ENCODE assay signal across 25 cellular contexts in genomic region chr19:10667867-10668266, GRCh38. TPM values are rescaled to one million over a fixed set of nuclear protein-coding genes. Genes with fewer than 3 reads are reported as not detected.
DNase-seq lines count a peak whose midpoint lies in the region; ATAC-seq and TF ChIP-seq lines count a peak whose summit lies in the region.
"Had no signal": no experiment of that assay in that cellular context is flagged by ENCODE, and none has a peak within 500 bp of the region (broad histone marks: within the 10 kb centered on the region; RNA-seq: fewer than 3 reads in every experiment).

No MANE protein-coding gene starts in this region.

- no peak overlapping the region for H3K4ac ChIP-seq in IMR-90 (ENCODE audit: low read depth, low read length)

- peaks cover 10% of the 10 kb centered on the region for H3K4me1 ChIP-seq in IMR-90 (ENCODE audit: control insufficient read depth, insufficient read depth, low read length)

- TF ChIP-seq CTCF in IMR-90 (conservative IDR thresholded peaks at IDR 0.05; ENCODE audit: low read depth, low read length), result no peak

- H3K9ac ChIP-seq in IMR-90 (ENCODE audit: low read depth, low read length), result no peak overlapping the region

- H3K27ac ChIP-seq in IMR-90 (ENCODE audit: insufficient read depth, low read length), result no peak overlapping the region
- H3K27ac ChIP-seq: ascending aorta, left ventricle myocardium inferior, thoracic aorta had no signal

- no peaks in the 10 kb centered on the region for H3K9me3 Mint-ChIP-seq in stimulated activated naive CD8-positive, alpha-beta T cell treated with anti-CD3 and anti-CD28 coated beads, Interleukin-15, Interleukin-2, amounts not matched to agents 100 ng/mL and 50 ng/mL, for 24 hours
- no peaks in the 10 kb centered on the region for H3K9me3 Mint-ChIP-seq in effector memory CD8-positive, alpha-beta T cell
- H3K9me3 Mint-ChIP-seq: CD8-positive, alpha-beta T cell; mesothelial cell of epicardium; nephron had no signal

- H2BK20ac ChIP-seq in IMR-90 (ENCODE audit: low read depth, low read length), result no peak overlapping the region

- no peak for TF ChIP-seq POLR2A in IMR-90 (IDR thresholded peaks at IDR 0.05; ENCODE audit: low read depth, low read length)

- no peak overlapping the region for H4K91ac ChIP-seq in IMR-90 (ENCODE audit: insufficient read depth, low read depth, low read length)

- CTCF ChIA-PET in IMR-90 (lab: Yijun Ruan, JAX), result interaction anchor here (0.9 kb wide), 1 partner anchor 28 kb away, joined by 3 read pairs; no protein-coding TSS in a partner anchor

- no TSS peak for BruUV-seq in IMR-90 (replicated peaks; lab: Mats Ljungman, UMichigan)

- H3K36me3 Mint-ChIP-seq in stimulated activated naive CD8-positive, alpha-beta T cell treated with anti-CD3 and anti-CD28 coated beads, Interleukin-15, Interleukin-2, amounts not matched to agents 100 ng/mL and 50 ng/mL, for 24 hours (ENCODE audit: low read depth), result peaks cover 51% of the 10 kb centered on the region
- peaks cover 57% of the 10 kb centered on the region for H3K36me3 Mint-ChIP-seq in effector memory CD8-positive, alpha-beta T cell (ENCODE audit: insufficient read depth)

- no peak overlapping the region for H2AK9ac ChIP-seq in IMR-90 (replicated peaks; ENCODE audit: low read depth, low read length, poor library complexity)

- TF ChIP-seq RAD21 in IMR-90 (IDR thresholded peaks at IDR 0.05; ENCODE audit: low read length), result no peak

- in situ Hi-C loops in IMR-90 (cut with MboI; ENCODE audit: low sequenced_read_pairs), result no loop called here

- ATAC-seq in stimulated activated naive CD8-positive, alpha-beta T cell treated with anti-CD3 and anti-CD28 coated beads, Interleukin-15, Interleukin-2, amounts not matched to agents 100 U/mL and 50 U/mL, for 24 hours, result no peak
- ATAC-seq in IMR-90 (ENCODE audit: low read depth), result no peak
- peak; percentile 17 for ATAC-seq in effector memory CD8-positive, alpha-beta T cell (replicated peaks)
- ATAC-seq: CD8-positive, alpha-beta T cell; PC-3; sciatic nerve had no signal

- H3K79me1 ChIP-seq in IMR-90 (ENCODE audit: low read depth in 1 of 2, low read length in 2 of 2), result peaks cover 9 to 55% of the 10 kb centered on the region in 2 experiments

- DNase-seq in stimulated activated naive CD8-positive, alpha-beta T cell treated with anti-CD3 and anti-CD28 coated beads, Interleukin-15, Interleukin-2, amounts not matched to agents 100 U/mL and 50 U/mL, for 24 hours, result no peak
- DNase-seq in IMR-90 (no peak), NCI-H2227 treated with DMSO at 0.1 percent for 48 hours (lab: John Stamatoyannopoulos, UW) (no peak), SHP77 treated with DMSO at 0.1 percent for 48 hours (lab: John Stamatoyannopoulos, UW) (no peak)
- DNase-seq in effector memory CD8-positive, alpha-beta T cell, result no peak
- DNase-seq in activated CD4-positive, CD25-positive, alpha-beta regulatory T cell treated with anti-CD3 and anti-CD28 coated beads, Interleukin-2, amount 50 U/mL, for 72 hours, result no peak
- no peak for DNase-seq in stimulated activated CD4-positive, alpha-beta T cell treated with anti-CD3 and anti-CD28 coated beads, Interleukin-4, amount 100 ng/mL, for 24 hours
- DNase-seq: activated CD8-positive, alpha-beta memory T cell treated with anti-CD3 and anti-CD28 coated beads, Interleukin-2, amount 50 U/mL, for 4 hours; CD8-positive, alpha-beta T cell; central memory CD4-positive, alpha-beta T cell; DMS153; erythroblast; hippocampal formation; KG1; left ventricle myocardium inferior; NCI-H2029 treated with DMSO at 0.1 percent for 48 hours; NCI-H446; PC-3; SIG-M5 had no signal

- H2AK5ac ChIP-seq in IMR-90 (ENCODE audit: low read depth, low read length), result no peak overlapping the region

- 0 out of 2 replicates have a peak overlapping the region, but pooled peaks have one; percentile 12 for H3K23ac ChIP-seq in IMR-90 (ENCODE audit: low read depth, low read length)

- POLR2A ChIA-PET in IMR-90 (lab: Charles Lee; ENCODE audit: unreplicated experiment), result no interaction called here

- intact Hi-C loops in IMR-90 (cut with micrococcal nuclease), result no loop called here

- H2BK15ac ChIP-seq in IMR-90 (ENCODE audit: low read depth, low read length), result no peak overlapping the region

- no peak overlapping the region for H3K18ac ChIP-seq in IMR-90 (ENCODE audit: low read depth, low read length)

- H3K36me3 ChIP-seq in IMR-90 (ENCODE audit: control insufficient read depth, insufficient read depth, low read length), result peaks cover 22% of the 10 kb centered on the region

- no peaks in the 10 kb centered on the region for H3K27me3 Mint-ChIP-seq in stimulated activated naive CD8-positive, alpha-beta T cell treated with anti-CD3 and anti-CD28 coated beads, Interleukin-15, Interleukin-2, amounts not matched to agents 100 ng/mL and 50 ng/mL, for 24 hours
- H3K27me3 Mint-ChIP-seq in effector memory CD8-positive, alpha-beta T cell, result no peaks in the 10 kb centered on the region

- no peak overlapping the region for H3K14ac ChIP-seq in IMR-90 (replicated peaks; ENCODE audit: low read depth, low read length)

- no peaks in the 10 kb centered on the region for H3K27me3 ChIP-seq in IMR-90 (ENCODE audit: control insufficient read depth, insufficient read depth, low read length)
- H3K27me3 ChIP-seq: ascending aorta had no signal

- peak overlapping the region; percentile 29 for H3K27ac Mint-ChIP-seq in stimulated activated naive CD8-positive, alpha-beta T cell treated with anti-CD3 and anti-CD28 coated beads, Interleukin-15, Interleukin-2, amounts not matched to agents 100 ng/mL and 50 ng/mL, for 24 hours
- H3K27ac Mint-ChIP-seq in effector memory CD8-positive, alpha-beta T cell, result peak overlapping the region in 1 of 2 donors; percentile 91
- H3K27ac Mint-ChIP-seq: CD8-positive, alpha-beta T cell; mesothelial cell of epicardium; nephron had no signal

- H2BK120ac ChIP-seq in IMR-90 (ENCODE audit: low read depth, low read length), result no peak overlapping the region

- dilution Hi-C loops in IMR-90 (cut with HindIII; ENCODE audit: low sequenced_read_pairs, unreplicated experiment), result no loop called here

- no peak overlapping the region for H3K4me2 ChIP-seq in IMR-90 (ENCODE audit: low read depth, low read length)

- peaks cover 39% of the 10 kb centered on the region for H3K4me1 Mint-ChIP-seq in stimulated activated naive CD8-positive, alpha-beta T cell treated with anti-CD3 and anti-CD28 coated beads, Interleukin-15, Interleukin-2, amounts not matched to agents 100 ng/mL and 50 ng/mL, for 24 hours (ENCODE audit: low read depth)
- H3K4me1 Mint-ChIP-seq in effector memory CD8-positive, alpha-beta T cell (ENCODE audit: low read depth in 2 of 2), result peaks cover 40 to 45% of the 10 kb centered on the region in 2 donors

- H3K9me1 ChIP-seq in IMR-90 (ENCODE audit: insufficient read depth, low read length), result peaks cover 19% of the 10 kb centered on the region

- no peak overlapping the region for H4K8ac ChIP-seq in IMR-90 (ENCODE audit: low read depth in 2 of 2, low read length in 2 of 2)

- H4K20me1 ChIP-seq in IMR-90 (ENCODE audit: insufficient read depth, low read length), result peaks cover 99% of the 10 kb centered on the region

- H2BK5ac ChIP-seq in IMR-90 (ENCODE audit: low read depth, low read length, poor library complexity, severe bottlenecking), result no peak overlapping the region

- no peak overlapping the region for H3K56ac ChIP-seq in IMR-90 (ENCODE audit: extremely low read depth, insufficient read depth, low read length)

- H4K5ac ChIP-seq in IMR-90 (ENCODE audit: low read depth, low read length), result no peak overlapping the region

- H3K4me3 ChIP-seq in IMR-90 (ENCODE audit: insufficient read depth, low read depth, low read length), result no peak overlapping the region
- H3K4me3 ChIP-seq: ascending aorta, left ventricle myocardium inferior, thoracic aorta had no signal

- no CpG with 5 or more reads among the region's 6 CpGs for WGBS in IMR-90 (ENCODE audit: extremely low coverage in 2 of 2, insufficient read length in 1 of 2), 2 experiments

- no peak overlapping the region for H2AFZ ChIP-seq in IMR-90 (replicated peaks; ENCODE audit: low read length, poor library complexity)

- H3K9me3 ChIP-seq in IMR-90 (ENCODE audit: control insufficient read depth, insufficient read depth, low read length), result no peaks in the 10 kb centered on the region
- H3K9me3 ChIP-seq: ascending aorta, left ventricle myocardium inferior, thoracic aorta had no signal

- H3K4me3 Mint-ChIP-seq in stimulated activated naive CD8-positive, alpha-beta T cell treated with anti-CD3 and anti-CD28 coated beads, Interleukin-15, Interleukin-2, amounts not matched to agents 100 ng/mL and 50 ng/mL, for 24 hours, result no peak overlapping the region
- peak overlapping the region; percentile 38 to 61 for H3K4me3 Mint-ChIP-seq in effector memory CD8-positive, alpha-beta T cell
- H3K4me3 Mint-ChIP-seq: CD8-positive, alpha-beta T cell; mesothelial cell of epicardium; nephron had no signal

TF ChIP-seq in IMR-90, 13 proteins besides CTCF, POLR2A, EP300 and RAD21 (continues in another document):
- no peak for TF ChIP-seq MAZ (IDR thresholded peaks at IDR 0.05; ENCODE audit: borderline replicate concordance, low read depth, low read length)
- TF ChIP-seq FOS (IDR thresholded peaks at IDR 0.05; ENCODE audit: low read depth, low read length), result no peak
- TF ChIP-seq MAFK (IDR thresholded peaks at IDR 0.05; ENCODE audit: low read depth, low read length), result no peak
- no peak for TF ChIP-seq NFE2L2 (IDR thresholded peaks at IDR 0.05; ENCODE audit: low read depth, low read length)
- TF ChIP-seq MXI1 (IDR thresholded peaks at IDR 0.05; ENCODE audit: borderline replicate concordance, low read depth, low read length), result no peak
- TF ChIP-seq SMC3 (IDR thresholded peaks at IDR 0.05; ENCODE audit: low read depth, low read length), result no peak
- TF ChIP-seq CEBPB (IDR thresholded peaks at IDR 0.05; ENCODE audit: low read depth, low read length), result no peak
- no peak for TF ChIP-seq CHD1 (IDR thresholded peaks at IDR 0.05; ENCODE audit: low read depth, low read length)

RNA-seq across cellular contexts. Expression of gene ILF3, which starts 13.7 kb away (rescaled TPM):
- 95.3 and 120 TPM in 2 replicates for total RNA-seq in IMR-90 (2012; rRNA removed)
- 155 and 166 TPM in 2 replicates for polyA plus RNA-seq in IMR-90 (2012; rRNA removed)
- 86.0 and 97.7 TPM in 2 replicates for polyA plus RNA-seq in IMR-90 (2012; cell fraction: cytosol; rRNA removed)
- polyA plus RNA-seq in IMR-90 (2012; cell fraction: nucleus; rRNA removed; ENCODE audit: low replicate concordance), result 521 and 599 TPM in 2 replicates

RNA-seq across cellular contexts. Expression of gene QTRT1, which starts 33.4 kb away (rescaled TPM):
- total RNA-seq in IMR-90 (2012; rRNA removed), result 18.6 and 19.9 TPM in 2 replicates
- polyA plus RNA-seq in IMR-90 (2012; rRNA removed), result 51.8 and 63.3 TPM in 2 replicates
- polyA plus RNA-seq in IMR-90 (2012; cell fraction: cytosol; rRNA removed), result 65.6 and 65.8 TPM in 2 replicates
- polyA plus RNA-seq in IMR-90 (2012; cell fraction: nucleus; rRNA removed; ENCODE audit: low replicate concordance), result 180 and 458 TPM in 2 replicates

RNA-seq across cellular contexts. Expression of gene SLC44A2, which starts 42.5 kb away (rescaled TPM):
- 25.8 and 28.5 TPM in 2 replicates for total RNA-seq in IMR-90 (2012; rRNA removed)
- 62.1 and 62.9 TPM in 2 replicates for polyA plus RNA-seq in IMR-90 (2012; rRNA removed)
- polyA plus RNA-seq in IMR-90 (2012; cell fraction: cytosol; rRNA removed), result 44.2 and 47.4 TPM in 2 replicates
- polyA plus RNA-seq in IMR-90 (2012; cell fraction: nucleus; rRNA removed; ENCODE audit: low replicate concordance), result 90.2 and 94.3 TPM in 2 replicates

RNA-seq across cellular contexts. Expression of gene DNM2, which starts 50.0 kb away (rescaled TPM):
- total RNA-seq in IMR-90 (2012; rRNA removed), result 55.0 and 55.6 TPM in 2 replicates
- polyA plus RNA-seq in IMR-90 (2012; rRNA removed), result 74.2 and 74.6 TPM in 2 replicates
- 26.6 and 50.4 TPM in 2 replicates for polyA plus RNA-seq in IMR-90 (2012; cell fraction: cytosol; rRNA removed)
- 194 and 239 TPM in 2 replicates for polyA plus RNA-seq in IMR-90 (2012; cell fraction: nucleus; rRNA removed; ENCODE audit: low replicate concordance)
